In genomic region chr5:112374356-112374755, GRCh38 we compare ENCODE assay signal across 25 cellular contexts.
"Had no signal": no experiment of that assay in that cellular context is flagged by ENCODE, and none has a peak within 500 bp of the region (broad histone marks: within the 10 kb centered on the region; RNA-seq: fewer than 3 reads in every experiment).

No MANE protein-coding gene starts in this region.

- H3K36me3 ChIP-seq: left lung, lower lobe of right lung, right atrium auricular region, spleen, suprapubic skin, thoracic aorta, tibial artery, uterus had no signal

- H3K9me3 ChIP-seq: left lung, lower lobe of right lung, right atrium auricular region, spleen, suprapubic skin, thoracic aorta, tibial artery, uterus had no signal

- H3K27me3 ChIP-seq: left lung, right atrium auricular region, spleen, suprapubic skin, tibial artery, uterus had no signal

- H3K4me3 Mint-ChIP-seq: immature natural killer cell; naive B cell; natural killer cell; nephron progenitor cell; stimulated activated effector memory CD8-positive, alpha-beta T cell treated with anti-CD3 and anti-CD28 coated beads, Interleukin-12 subunit alpha, Interleukin-12 subunit beta, amount 100 ng/mL, for 72 hours; stimulated activated naive CD8-positive, alpha-beta T cell treated with anti-CD3 and anti-CD28 coated beads, Interleukin-15, Interleukin-2, amounts not matched to agents 100 ng/mL and 50 ng/mL, for 24 hours had no signal

- H3K4me1 ChIP-seq: spleen, uterus had no signal

- H3K27ac ChIP-seq: left lung, lower lobe of right lung, skin epidermis, spleen, suprapubic skin, thoracic aorta, uterus had no signal

- H3K4me1 Mint-ChIP-seq: stimulated activated effector memory CD8-positive, alpha-beta T cell treated with anti-CD3 and anti-CD28 coated beads, Interleukin-12 subunit alpha, Interleukin-12 subunit beta, amount 100 ng/mL, for 72 hours had no signal

- H3K4me3 ChIP-seq: left lung, lower lobe of right lung, right atrium auricular region, skin epidermis, spleen, suprapubic skin, thoracic aorta, tibial artery, uterus had no signal

- FAIRE-seq: islet of Langerhans, kidney had no signal

- ATAC-seq: left colon; left lung; lower lobe of right lung; natural killer cell; sciatic nerve; stimulated activated effector memory CD8-positive, alpha-beta T cell treated with anti-CD3 and anti-CD28 coated beads, Interleukin-12 subunit alpha, Interleukin-12 subunit beta, amount 100 ng/mL, for 72 hours had no signal

- H3K27me3 Mint-ChIP-seq: progenitor cell of endocrine pancreas had no signal

- H3K36me3 Mint-ChIP-seq: naive B cell; natural killer cell; stimulated activated effector memory CD8-positive, alpha-beta T cell treated with anti-CD3 and anti-CD28 coated beads, Interleukin-12 subunit alpha, Interleukin-12 subunit beta, amount 100 ng/mL, for 72 hours had no signal

- DNase-seq: hippocampal formation; immature natural killer cell; kidney; left colon; left lung; lower lobe of right lung; mammary epithelial cell; mesenchymal stem cell; naive B cell; natural killer cell; nephron progenitor cell; spleen; stimulated activated CD4-positive, alpha-beta T cell treated with anti-CD3 and anti-CD28 coated beads, Interleukin-4, amount 100 ng/mL, for 24 hours; stimulated activated naive CD4-positive, alpha-beta T cell; tibial artery; uterus had no signal

- H3K27ac Mint-ChIP-seq: immature natural killer cell; natural killer cell; nephron progenitor cell; progenitor cell of endocrine pancreas; stimulated activated effector memory CD8-positive, alpha-beta T cell treated with anti-CD3 and anti-CD28 coated beads, Interleukin-12 subunit alpha, Interleukin-12 subunit beta, amount 100 ng/mL, for 72 hours; stimulated activated naive CD8-positive, alpha-beta T cell treated with anti-CD3 and anti-CD28 coated beads, Interleukin-15, Interleukin-2, amounts not matched to agents 100 ng/mL and 50 ng/mL, for 24 hours had no signal

- H3K9me3 Mint-ChIP-seq: naive B cell; natural killer cell; nephron progenitor cell; stimulated activated effector memory CD8-positive, alpha-beta T cell treated with anti-CD3 and anti-CD28 coated beads, Interleukin-12 subunit alpha, Interleukin-12 subunit beta, amount 100 ng/mL, for 72 hours; stimulated activated naive CD8-positive, alpha-beta T cell treated with anti-CD3 and anti-CD28 coated beads, Interleukin-15, Interleukin-2, amounts not matched to agents 100 ng/mL and 50 ng/mL, for 24 hours had no signal
